ENCODE assay signal across 15 cellular contexts in the genomic region with DNA sequence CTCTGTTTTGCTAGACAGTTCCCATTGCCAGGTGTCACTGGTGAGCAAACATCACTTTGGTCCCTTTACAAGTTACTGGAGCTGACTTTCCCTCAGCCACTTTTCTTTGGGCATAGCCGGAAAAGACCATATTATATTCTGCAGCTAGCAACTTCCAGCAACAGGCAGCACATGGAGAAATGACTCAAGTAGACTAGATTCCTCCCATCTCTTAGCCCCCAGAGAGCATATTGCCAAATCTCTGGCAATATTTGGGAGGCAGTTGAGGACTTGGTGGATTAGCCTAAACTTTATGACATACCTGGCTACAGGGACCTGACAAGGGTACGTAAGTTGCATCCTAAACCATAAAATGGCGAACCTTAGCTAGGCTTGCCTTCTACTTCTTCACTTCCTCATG.
DNase-seq lines count a peak whose midpoint lies in the region; ATAC-seq and TF ChIP-seq lines count a peak whose summit lies in the region.
"Had no signal": no experiment of that assay in that cellular context is flagged by ENCODE, and none has a peak within 500 bp of the region (broad histone marks: within the 10 kb centered on the region; RNA-seq: fewer than 3 reads in every experiment).

No MANE protein-coding gene starts in this region.

- POLR2A ChIA-PET in PC-9 (lab: Charles Lee; ENCODE audit: unreplicated experiment), result no interaction called here
- POLR2A ChIA-PET in CD8-positive, alpha-beta T cell (lab: Charles Lee), result no interaction called here

- TF ChIP-seq CTCF in PC-9 (conservative IDR thresholded peaks at IDR 0.05), result no peak
- TF ChIP-seq CTCF in esophagus muscularis mucosa (IDR thresholded peaks at IDR 0.05), result no peak
- no peak for TF ChIP-seq CTCF in suprapubic skin (IDR thresholded peaks at IDR 0.05)
- TF ChIP-seq CTCF in CD8-positive, alpha-beta T cell (IDR thresholded peaks at IDR 0.05), result no peak

- no peak overlapping the region for H2BK12ac ChIP-seq in mesenchymal stem cell (ENCODE audit: low read length in 2 of 2)

- no peak overlapping the region for H4K91ac ChIP-seq in mesenchymal stem cell (ENCODE audit: low read length)

- H2BK5ac ChIP-seq in mesenchymal stem cell (ENCODE audit: low read depth, low read length, poor library complexity, severe bottlenecking), result no peak overlapping the region

- H3K27ac ChIP-seq in PC-9, result peak overlapping the region; percentile 51
- H3K27ac ChIP-seq in esophagus muscularis mucosa (replicated peaks in 1 of 4), result peak overlapping the region; percentile 37 to 71 (median 58)
- H3K27ac ChIP-seq in mesenchymal stem cell (ENCODE audit: low read length, poor library complexity, severe bottlenecking), result no peak overlapping the region
- H3K27ac ChIP-seq in suprapubic skin, result peak overlapping the region; percentile 64
- H3K27ac ChIP-seq in CD8-positive, alpha-beta T cell (ENCODE audit: low read depth, low read length), result no peak overlapping the region
- H3K27ac ChIP-seq: BLaER1 treated with 17β-estradiol and CSF1 and Interleukin-3, amounts not matched to agents 10 nM and 100 nM had no signal

- no peaks in the 10 kb centered on the region for H3K4me1 Mint-ChIP-seq in CD8-positive, alpha-beta T cell (ENCODE audit: low read depth)

- TF ChIP-seq EP300 in esophagus muscularis mucosa (IDR thresholded peaks at IDR 0.05) (no peak), suprapubic skin (IDR thresholded peaks at IDR 0.05) (no peak)

- no peaks in the 10 kb centered on the region for H3K79me2 ChIP-seq in PC-9 (ENCODE audit: low read depth)

- H3F3A ChIP-seq in PC-9 (ENCODE audit: insufficient read depth, low read depth), result no peaks in the 10 kb centered on the region

- H2AK5ac ChIP-seq in mesenchymal stem cell (ENCODE audit: low read length, severe bottlenecking), result no peak overlapping the region

- H4K8ac ChIP-seq in mesenchymal stem cell (ENCODE audit: low read length), result no peak overlapping the region

- no peak overlapping the region for H2BK120ac ChIP-seq in mesenchymal stem cell (ENCODE audit: low read depth, low read length)

- intact Hi-C loops in PC-9 (cut with micrococcal nuclease; ENCODE audit: unreplicated experiment) (no loop called here), esophagus muscularis mucosa (cut with DNase I) (no loop called here)
- intact Hi-C loops in CD8-positive, alpha-beta T cell (cut with DNase I, micrococcal nuclease), result no loop called here

- no TSS peak for BruUV-seq in PC-9 (replicated peaks; lab: Mats Ljungman, UMichigan)

- H3K36me3 Mint-ChIP-seq in CD8-positive, alpha-beta T cell, result no peaks in the 10 kb centered on the region

- H3K9me3 Mint-ChIP-seq in CD8-positive, alpha-beta T cell, result peaks cover 2% of the 10 kb centered on the region

- no peak for ATAC-seq in HG03280 (IDR thresholded peaks at IDR 0.05; ENCODE audit: unreplicated experiment)
- no peak for ATAC-seq in CD8-positive, alpha-beta T cell
- ATAC-seq: HepG2 had no signal

- WGBS in esophagus muscularis mucosa, result 100% methylated on average over 3 of the region's 3 CpGs
- WGBS in mesenchymal stem cell, result 100% methylated on average over 2 of the region's 3 CpGs
- WGBS in suprapubic skin, result 95% methylated on average over 3 of the region's 3 CpGs

- H3K4ac ChIP-seq in mesenchymal stem cell (ENCODE audit: low read depth in 1 of 2, low read length in 2 of 2), result no peak overlapping the region

- H3K9me3 ChIP-seq in PC-9 (ENCODE audit: insufficient read depth, low read depth) (no peaks in the 10 kb centered on the region), esophagus muscularis mucosa (no peaks in the 10 kb centered on the region), mesenchymal stem cell (ENCODE audit: control insufficient read depth, low read length) (no peaks in the 10 kb centered on the region), suprapubic skin (no peaks in the 10 kb centered on the region)
- H3K9me3 ChIP-seq in CD8-positive, alpha-beta T cell (ENCODE audit: low read length), result no peaks in the 10 kb centered on the region
- H3K9me3 ChIP-seq: BLaER1 treated with 17β-estradiol and CSF1 and Interleukin-3, amounts not matched to agents 10 nM and 100 nM had no signal

- no peaks in the 10 kb centered on the region for H3K27me3 ChIP-seq in PC-9 (ENCODE audit: insufficient read depth, low read depth)
- no peaks in the 10 kb centered on the region for H3K27me3 ChIP-seq in esophagus muscularis mucosa
- H3K27me3 ChIP-seq in mesenchymal stem cell (ENCODE audit: control insufficient read depth in 1 of 2, insufficient read depth in 1 of 2, low read length in 2 of 2), result peaks cover 0 to 3% of the 10 kb centered on the region in 2 experiments
- H3K27me3 ChIP-seq in suprapubic skin, result no peaks in the 10 kb centered on the region
- no peaks in the 10 kb centered on the region for H3K27me3 ChIP-seq in CD8-positive, alpha-beta T cell (ENCODE audit: insufficient read depth, low read length)
- H3K27me3 ChIP-seq: BLaER1 treated with 17β-estradiol and CSF1 and Interleukin-3, amounts not matched to agents 10 nM and 100 nM had no signal

- no peak overlapping the region for H3K23ac ChIP-seq in mesenchymal stem cell (ENCODE audit: low read length in 2 of 2)

- no peaks in the 10 kb centered on the region for H3K9me2 ChIP-seq in PC-9 (ENCODE audit: insufficient read depth)

- H3K4me3 ChIP-seq in PC-9 (no peak overlapping the region), esophagus muscularis mucosa (no peak overlapping the region), mesenchymal stem cell (ENCODE audit: insufficient read depth in 1 of 2, low read depth in 1 of 2, low read length in 2 of 2) (peak overlapping the region in 1 of 2 experiments; percentile 25), suprapubic skin (no peak overlapping the region)
- H3K4me3 ChIP-seq in CD8-positive, alpha-beta T cell (ENCODE audit: low read depth, low read length), result no peak overlapping the region
- H3K4me3 ChIP-seq: BLaER1 treated with 17β-estradiol and CSF1 and Interleukin-3, amounts not matched to agents 10 nM and 100 nM had no signal

- H3K4me3 Mint-ChIP-seq in CD8-positive, alpha-beta T cell, result no peak overlapping the region

- H3K4me1 ChIP-seq in PC-9 (replicated peaks; ENCODE audit: insufficient read depth) (no peaks in the 10 kb centered on the region), esophagus muscularis mucosa (peaks cover 10 to 20% (median 17%) of the 10 kb centered on the region in 4 donors), mesenchymal stem cell (ENCODE audit: control insufficient read depth, insufficient read depth, low read depth, low read length) (no peaks in the 10 kb centered on the region), suprapubic skin (peaks cover 26% of the 10 kb centered on the region)
- no peaks in the 10 kb centered on the region for H3K4me1 ChIP-seq in CD8-positive, alpha-beta T cell (ENCODE audit: insufficient read depth, low read length)

- TF ChIP-seq POLR2A in esophagus muscularis mucosa (IDR thresholded peaks at IDR 0.05; ENCODE audit: low read depth) (no peak), suprapubic skin (IDR thresholded peaks at IDR 0.05) (no peak)

- no peak overlapping the region for H2AFZ ChIP-seq in PC-9
- H2AFZ ChIP-seq in mesenchymal stem cell (ENCODE audit: low read depth, low read length), result no peak overlapping the region

- H3K36me3 ChIP-seq in PC-9 (ENCODE audit: low read depth) (no peaks in the 10 kb centered on the region), esophagus muscularis mucosa (no peaks in the 10 kb centered on the region), mesenchymal stem cell (ENCODE audit: control insufficient read depth in 1 of 2, insufficient read depth in 2 of 2, low read depth in 1 of 2, low read length in 2 of 2) (no peaks in the 10 kb centered on the region), suprapubic skin (no peaks in the 10 kb centered on the region)
- H3K36me3 ChIP-seq in CD8-positive, alpha-beta T cell (ENCODE audit: insufficient read depth, low read length), result no peaks in the 10 kb centered on the region
- H3K36me3 ChIP-seq: BLaER1 treated with 17β-estradiol and CSF1 and Interleukin-3, amounts not matched to agents 10 nM and 100 nM had no signal

- H3K9ac ChIP-seq in mesenchymal stem cell (ENCODE audit: low read length), result peak overlapping the region; percentile 26
- H3K9ac ChIP-seq: BLaER1 treated with 17β-estradiol and CSF1 and Interleukin-3, amounts not matched to agents 10 nM and 100 nM had no signal

- H3K27me3 Mint-ChIP-seq in CD8-positive, alpha-beta T cell (ENCODE audit: low read depth), result no peaks in the 10 kb centered on the region

- H3K27ac Mint-ChIP-seq in CD8-positive, alpha-beta T cell, result no peak overlapping the region

- no peak overlapping the region for H3K14ac ChIP-seq in mesenchymal stem cell (ENCODE audit: low read length in 2 of 2)

- H3K79me1 ChIP-seq in mesenchymal stem cell (replicated peaks; ENCODE audit: low read length, poor library complexity, severe bottlenecking), result no peaks in the 10 kb centered on the region

- no peak overlapping the region for H3K4me2 ChIP-seq in PC-9
- no peak overlapping the region for H3K4me2 ChIP-seq in mesenchymal stem cell (ENCODE audit: low read length, poor library complexity, severe bottlenecking)
- H3K4me2 ChIP-seq: BLaER1 treated with 17β-estradiol and CSF1 and Interleukin-3, amounts not matched to agents 10 nM and 100 nM had no signal

- no peak overlapping the region for H2BK15ac ChIP-seq in mesenchymal stem cell (ENCODE audit: low read depth, poor library complexity, severe bottlenecking)

- H4K20me1 ChIP-seq in PC-9 (ENCODE audit: insufficient read depth), result no peaks in the 10 kb centered on the region
- H4K20me1 ChIP-seq: BLaER1 treated with 17β-estradiol and CSF1 and Interleukin-3, amounts not matched to agents 10 nM and 100 nM had no signal

- CTCF ChIA-PET in PC-9 (lab: Charles Lee), result no interaction called here
- CTCF ChIA-PET in CD8-positive, alpha-beta T cell (lab: Charles Lee), result no interaction called here

- no peak for DNase-seq in PC-9
- no peak for DNase-seq in esophagus muscularis mucosa (ENCODE audit: extremely low spot score)
- DNase-seq in mesenchymal stem cell, result no peak
- no peak for DNase-seq in suprapubic skin (ENCODE audit: low spot score in 2 of 2)
- no peak for DNase-seq in DMS 273 treated with DMSO at 0.1 percent for 48 hours (lab: John Stamatoyannopoulos, UW)
- no peak for DNase-seq in CD8-positive, alpha-beta T cell
- DNase-seq: DMS79, KBM-7, MV-4-11, NCI-H1694 treated with DMSO at 0.1 percent for 48 hours, NCI-H748 treated with DMSO at 0.1 percent for 48 hours, SHP77 treated with DMSO at 0.1 percent for 48 hours had no signal

- H3K18ac ChIP-seq in mesenchymal stem cell (ENCODE audit: low read depth in 1 of 2, low read length in 2 of 2), result no peak overlapping the region

Comparison
In these comparisons a context has a peak if more than half of its experiments do, and no peak if none do; other contexts are left out.
1. H3K27ac ChIP-seq: peak in PC-9 (single experiment), esophagus muscularis mucosa (4 of 4) and suprapubic skin (single experiment); none in mesenchymal stem cell (single experiment) and CD8-positive, alpha-beta T cell (single experiment).